Comparison of ENCODE assay signal across 23 cellular contexts in genomic region chr5:1337490-1338195, GRCh38. TPM values are rescaled to one million over a fixed set of nuclear protein-coding genes. Genes with fewer than 3 reads are reported as not detected.
"Had no signal": no experiment of that assay in that cellular context is flagged by ENCODE, and none has a peak within 500 bp of the region (broad histone marks: within the 10 kb centered on the region; RNA-seq: fewer than 3 reads in every experiment).

No MANE protein-coding gene starts in this region.

- H3K4me1 ChIP-seq: prostate gland, right atrium auricular region had no signal

- H3K27me3 ChIP-seq: dorsolateral prefrontal cortex, hepatocyte, right atrium auricular region had no signal

- FAIRE-seq: bronchial epithelial cell had no signal

- H3K4me3 ChIP-seq: dorsolateral prefrontal cortex, hepatocyte, prostate gland, right atrium auricular region, skin epidermis had no signal

- ATAC-seq: activated T-cell treated with anti-CD3 and anti-CD28 coated beads, Interleukin-2, amount 50 U/mL, for 72 hours; left cardiac atrium; stimulated activated naive CD8-positive, alpha-beta T cell treated with anti-CD3 and anti-CD28 coated beads, Interleukin-15, amount 100 ng/mL, for 72 hours; T-helper 17 cell had no signal

- DNase-seq: activated CD4-positive, alpha-beta T cell treated with anti-CD3 and anti-CD28 coated beads for 1 hour; activated CD8-positive, alpha-beta memory T cell treated with anti-CD3 and anti-CD28 coated beads for 24 hours; activated gamma-delta T cell; activated T-cell treated with anti-CD3 and anti-CD28 coated beads, Interleukin-2, amount 50 U/mL, for 72 hours; dorsolateral prefrontal cortex; endodermal cell; foreskin fibroblast; stimulated activated CD4-positive, alpha-beta T cell treated with anti-CD3 and anti-CD28 coated beads, Interleukin-4, amount 100 ng/mL, for 1 hour; stimulated activated naive CD8-positive, alpha-beta T cell treated with anti-CD3 and anti-CD28 coated beads, Interleukin-15, amount 100 ng/mL, for 72 hours; T-helper 17 cell; trophoblast cell had no signal

- H3K27ac ChIP-seq: dorsolateral prefrontal cortex, epithelial cell of prostate, hepatocyte, prostate gland, right atrium auricular region, skin epidermis, VCaP had no signal

- H2AFZ ChIP-seq: hepatocyte had no signal

- H3K9me3 ChIP-seq: prostate gland, right atrium auricular region had no signal

- H3K4me2 ChIP-seq: hepatocyte had no signal

RNA-seq across cellular contexts. Expression of gene TERT, which starts 42.8 kb away (rescaled TPM):
- total RNA-seq: bronchial epithelial cell, glomerular endothelial cell, hepatocyte, left cardiac atrium, lung microvascular endothelial cell, osteocyte, right atrium auricular region, temporal lobe had no signal
